20 cellular contexts compared by ENCODE assay signal in genomic region chr12:29901585-29901984, GRCh38.
DNase-seq lines count a peak whose midpoint lies in the region; ATAC-seq, FAIRE-seq and TF ChIP-seq lines count a peak whose summit lies in the region.
"Had no signal": no experiment of that assay in that cellular context is flagged by ENCODE, and none has a peak within 500 bp of the region (broad histone marks: within the 10 kb centered on the region; RNA-seq: fewer than 3 reads in every experiment).

No MANE protein-coding gene starts in this region.

- POLR2A ChIA-PET in Panc1 (lab: Charles Lee) (no interaction called here), H1 (lab: Charles Lee; ENCODE audit: partially characterized antibody) (interaction anchor here (0.8 kb wide), 1 partner anchor 18 kb away, joined by 3 read pairs; no protein-coding TSS in a partner anchor)
- POLR2A ChIA-PET in activated CD8-positive, alpha-beta T cell treated with anti-CD3 and anti-CD28 coated beads, Interleukin-2, amount 10 ng/mL, durations not matched to agents 7 days and 5 days (lab: Charles Lee) = no interaction called here

- in situ Hi-C loops in Panc1 (cut with HindIII; ENCODE audit: low pct_unique_long_range_greater_than_20kb, low sequenced_read_pairs) = no loop called here

- H3K9ac ChIP-seq in H1 (replicated peaks in 1 of 4; ENCODE audit: extremely low read depth in 1 of 4, low read depth in 3 of 4, low read length in 3 of 4) = no peak overlapping the region

- H2BK5ac ChIP-seq in H1 (ENCODE audit: low read depth, low read length) = no peak overlapping the region

- H4K20me1 ChIP-seq in H1 (replicated peaks in 1 of 2; ENCODE audit: control insufficient read depth in 1 of 2, insufficient read depth in 2 of 2, low read length in 2 of 2) = no peaks in the 10 kb centered on the region
- H4K20me1 ChIP-seq in osteoblast (ENCODE audit: insufficient read depth, low read length) = no peaks in the 10 kb centered on the region

- BruUV-seq in Panc1 (replicated peaks; lab: Mats Ljungman, UMichigan) = no TSS peak

- H2BK120ac ChIP-seq in H1 (replicated peaks; ENCODE audit: low read depth, low read length) = no peak overlapping the region

- H3K23me2 ChIP-seq in H1 (ENCODE audit: low read depth, low read length) = no peaks in the 10 kb centered on the region

- no peak overlapping the region for H3K56ac ChIP-seq in H1 (replicated peaks; ENCODE audit: insufficient read length, low read depth, low read length)

- 55% methylated on average over 4 of the region's 4 CpGs; no CpG with 5 or more reads in 1 of the 2 experiments for WGBS in H1 (ENCODE audit: extremely low coverage in 1 of 2, insufficient coverage in 1 of 2, insufficient read length in 1 of 2, insufficient replicate concordance in 2 of 2, low coverage in 1 of 2, low lambda C conversion rate in 2 of 2, missing lambda C conversion rate in 1 of 2), 2 experiments

- H4K8ac ChIP-seq in H1 (ENCODE audit: extremely low read depth, insufficient read depth, low read length) = no peak overlapping the region

- no peak overlapping the region for H2BK15ac ChIP-seq in H1 (ENCODE audit: low read length)

- TF ChIP-seq EP300 in H1 (IDR thresholded peaks at IDR 0.05; ENCODE audit: borderline replicate concordance in 1 of 2, low read depth in 2 of 2, low read length in 2 of 2) = no peak

- DNase-seq in DMS53 (lab: John Stamatoyannopoulos, UW) (peak; percentile 28), DMS53 treated with DMSO at 0.1 percent for 48 hours (lab: John Stamatoyannopoulos, UW; ENCODE audit: unreplicated experiment) (no peak), Panc1 (ENCODE audit: low read depth, low spot score) (no peak), H1 (ENCODE audit: low read depth in 1 of 2, low spot score in 2 of 2) (peak in 1 of 2 experiments; percentile 74), osteoblast (ENCODE audit: insufficient read length, low spot score, missing footprints) (no peak), NCI-H510A treated with DMSO at 0.1 percent for 48 hours (lab: John Stamatoyannopoulos, UW) (no peak)
- no peak for DNase-seq in activated CD8-positive, alpha-beta T cell treated with anti-CD3 and anti-CD28 coated beads, Interleukin-2, amount 10 ng/mL, durations not matched to agents 7 days and 5 days
- DNase-seq in stimulated activated naive CD8-positive, alpha-beta T cell treated with anti-CD3 and anti-CD28 coated beads, Interleukin-15, amount 100 ng/mL, for 72 hours = no peak
- DNase-seq: activated CD4-positive, alpha-beta T cell treated with anti-CD3 and anti-CD28 coated beads for 36 hours; activated CD8-positive, alpha-beta memory T cell treated with anti-CD3 and anti-CD28 coated beads, Interleukin-2, amount 50 U/mL, for 48 hours; activated gamma-delta T cell; foreskin fibroblast; hippocampal formation; NCI-H187; NCI-H446 treated with DMSO at 0.1 percent for 48 hours; OCI-M1; SJCRH30 had no signal

- no peak overlapping the region for H2AK5ac ChIP-seq in H1 (ENCODE audit: low read depth, low read length)

- no peaks in the 10 kb centered on the region for H3K27me3 Mint-ChIP-seq in activated CD8-positive, alpha-beta T cell treated with anti-CD3 and anti-CD28 coated beads, Interleukin-2, amount 10 ng/mL, durations not matched to agents 7 days and 5 days (ENCODE audit: low read depth)
- no peaks in the 10 kb centered on the region for H3K27me3 Mint-ChIP-seq in stimulated activated naive CD8-positive, alpha-beta T cell treated with anti-CD3 and anti-CD28 coated beads, Interleukin-15, amount 100 ng/mL, for 72 hours
- H3K27me3 Mint-ChIP-seq: activated CD4-positive, alpha-beta T cell treated with anti-CD3 and anti-CD28 coated beads for 36 hours had no signal

- H3K27ac Mint-ChIP-seq in activated CD8-positive, alpha-beta T cell treated with anti-CD3 and anti-CD28 coated beads, Interleukin-2, amount 10 ng/mL, durations not matched to agents 7 days and 5 days = no peak overlapping the region
- no peak overlapping the region for H3K27ac Mint-ChIP-seq in stimulated activated naive CD8-positive, alpha-beta T cell treated with anti-CD3 and anti-CD28 coated beads, Interleukin-15, amount 100 ng/mL, for 72 hours
- H3K27ac Mint-ChIP-seq: activated CD4-positive, alpha-beta T cell treated with anti-CD3 and anti-CD28 coated beads for 36 hours; CD14-positive monocyte had no signal

- H2AFZ ChIP-seq in H1 (ENCODE audit: low read length) (no peak overlapping the region), osteoblast (ENCODE audit: low read length) (no peak overlapping the region)

- H3K4me3 Mint-ChIP-seq in activated CD8-positive, alpha-beta T cell treated with anti-CD3 and anti-CD28 coated beads, Interleukin-2, amount 10 ng/mL, durations not matched to agents 7 days and 5 days = no peak overlapping the region
- H3K4me3 Mint-ChIP-seq in stimulated activated naive CD8-positive, alpha-beta T cell treated with anti-CD3 and anti-CD28 coated beads, Interleukin-15, amount 100 ng/mL, for 72 hours = no peak overlapping the region
- H3K4me3 Mint-ChIP-seq: activated CD4-positive, alpha-beta T cell treated with anti-CD3 and anti-CD28 coated beads for 36 hours; CD14-positive monocyte had no signal

- H3K18ac ChIP-seq in H1 (ENCODE audit: extremely low read depth, low read length) = no peak overlapping the region

- H3K4me1 ChIP-seq in Panc1 (ENCODE audit: control insufficient read depth, insufficient read depth, low read length) (no peaks in the 10 kb centered on the region), H1 (replicated peaks in 1 of 4; ENCODE audit: control insufficient read depth in 3 of 4, insufficient read depth in 4 of 4, low read length in 3 of 4) (no peaks in the 10 kb centered on the region), osteoblast (ENCODE audit: insufficient read depth, low read length) (no peaks in the 10 kb centered on the region)
- H3K4me1 ChIP-seq: SJCRH30 had no signal

- TF ChIP-seq POLR2A in H1 (IDR thresholded peaks at IDR 0.05; ENCODE audit: control extremely low read depth in 1 of 2, low read depth in 2 of 2, low read length in 2 of 2) = no peak

- H3K4me3 ChIP-seq in Panc1 (ENCODE audit: low read depth in 2 of 2, low read length in 2 of 2) (no peak overlapping the region), H1 (ENCODE audit: extremely low read depth in 1 of 4, insufficient read depth in 2 of 4, low read depth in 3 of 4, low read length in 4 of 4) (no peak overlapping the region), osteoblast (ENCODE audit: insufficient read depth, low read length) (no peak overlapping the region)
- H3K4me3 ChIP-seq: SJCRH30 had no signal

- no peak overlapping the region for H2BK12ac ChIP-seq in H1 (ENCODE audit: low read depth, low read length)

- H3K36me3 Mint-ChIP-seq in activated CD8-positive, alpha-beta T cell treated with anti-CD3 and anti-CD28 coated beads, Interleukin-2, amount 10 ng/mL, durations not matched to agents 7 days and 5 days (ENCODE audit: low read depth) = no peaks in the 10 kb centered on the region
- H3K36me3 Mint-ChIP-seq: CD14-positive monocyte had no signal

- H4K91ac ChIP-seq in H1 (replicated peaks; ENCODE audit: insufficient read length, low read length) = no peak overlapping the region

- intact Hi-C loops in Panc1 (cut with micrococcal nuclease; ENCODE audit: unreplicated experiment) = no loop called here

- H3K9me3 ChIP-seq in Panc1 (ENCODE audit: control insufficient read depth, insufficient read depth, low read depth, low read length) = no peaks in the 10 kb centered on the region
- H3K9me3 ChIP-seq in H1 (ENCODE audit: insufficient read depth in 2 of 2, low read depth in 1 of 2, low read length in 1 of 2) = no peaks in the 10 kb centered on the region
- H3K9me3 ChIP-seq in osteoblast (ENCODE audit: low read depth, low read length) = no peaks in the 10 kb centered on the region
- H3K9me3 ChIP-seq: SJCRH30 had no signal

- no peak overlapping the region for H3K14ac ChIP-seq in H1 (ENCODE audit: insufficient read length)

- H2BK20ac ChIP-seq in H1 (ENCODE audit: low read length) = no peak overlapping the region

- peak; percentile 94 to 95 for TF ChIP-seq RAD21 in H1 (IDR thresholded peaks at IDR 0.05 in 1 of 2, conservative IDR thresholded peaks at IDR 0.05 in 1 of 2; ENCODE audit: low read depth in 2 of 2, low read length in 2 of 2)

- H3K27ac ChIP-seq in Panc1 (ENCODE audit: low read length) = no peak overlapping the region
- no peak overlapping the region for H3K27ac ChIP-seq in H1 (ENCODE audit: low read depth, low read length)
- no peak overlapping the region for H3K27ac ChIP-seq in osteoblast (ENCODE audit: low read depth, low read length)
- H3K27ac ChIP-seq: SJCRH30 had no signal

- H3K23ac ChIP-seq in H1 (ENCODE audit: insufficient read length) = no peak overlapping the region

- no peaks in the 10 kb centered on the region for H3K79me2 ChIP-seq in H1 (ENCODE audit: control insufficient read depth in 1 of 2, insufficient read depth in 2 of 2, low read length in 2 of 2)
- H3K79me2 ChIP-seq in osteoblast (ENCODE audit: insufficient read depth, low read length) = no peaks in the 10 kb centered on the region

- H3K27me3 ChIP-seq in Panc1 (ENCODE audit: control insufficient read depth, insufficient read depth, low read length) = no peaks in the 10 kb centered on the region
- no peaks in the 10 kb centered on the region for H3K27me3 ChIP-seq in H1 (replicated peaks in 1 of 4; ENCODE audit: control insufficient read depth in 3 of 4, extremely low read depth in 1 of 4, insufficient read depth in 3 of 4, low read length in 3 of 4)
- no peaks in the 10 kb centered on the region for H3K27me3 ChIP-seq in osteoblast (ENCODE audit: insufficient read depth, low read length)
- H3K27me3 ChIP-seq: SJCRH30 had no signal

- H3K4ac ChIP-seq in H1 (replicated peaks; ENCODE audit: insufficient read length, low read depth, low read length) = no peak overlapping the region

- H3K36me3 ChIP-seq in Panc1 (ENCODE audit: control insufficient read depth, insufficient read depth, low read length) (no peaks in the 10 kb centered on the region), H1 (ENCODE audit: control insufficient read depth in 2 of 4, insufficient read depth in 4 of 4, low read length in 3 of 4) (no peaks in the 10 kb centered on the region), osteoblast (ENCODE audit: insufficient read depth, low read length) (no peaks in the 10 kb centered on the region)
- H3K36me3 ChIP-seq: SJCRH30 had no signal

- CTCF ChIA-PET in Panc1 (lab: Charles Lee) (no interaction called here), H1 (lab: Charles Lee; ENCODE audit: partially characterized antibody) (interaction anchor here (0.5 to 3.7 kb wide), 29 partner anchors 8 to 478 kb away, joined by 3 to 39 read pairs (median 3); no protein-coding TSS in a partner anchor)
- CTCF ChIA-PET in activated CD8-positive, alpha-beta T cell treated with anti-CD3 and anti-CD28 coated beads, Interleukin-2, amount 10 ng/mL, durations not matched to agents 7 days and 5 days (lab: Charles Lee) = no interaction called here

- no peaks in the 10 kb centered on the region for H3K79me1 ChIP-seq in H1 (ENCODE audit: low read depth, low read length)

- H3K4me2 ChIP-seq in H1 (ENCODE audit: insufficient read depth in 1 of 2, low read depth in 2 of 2, low read length in 2 of 2) = no peak overlapping the region
- no peak overlapping the region for H3K4me2 ChIP-seq in osteoblast (ENCODE audit: insufficient read depth, low read length)

- H4K5ac ChIP-seq in H1 (ENCODE audit: insufficient read length, low read depth, low read length) = no peak overlapping the region

- no peak for ATAC-seq in Panc1
- ATAC-seq in activated CD8-positive, alpha-beta T cell treated with anti-CD3 and anti-CD28 coated beads, Interleukin-2, amount 10 ng/mL, durations not matched to agents 7 days and 5 days = no peak
- no peak for ATAC-seq in stimulated activated naive CD8-positive, alpha-beta T cell treated with anti-CD3 and anti-CD28 coated beads, Interleukin-15, amount 100 ng/mL, for 72 hours
- ATAC-seq: activated CD4-positive, alpha-beta T cell treated with anti-CD3 and anti-CD28 coated beads for 36 hours had no signal

- peak; percentile 73 for FAIRE-seq in H1 (lab: Jason Lieb, UNC)
- FAIRE-seq: astrocyte, colon had no signal

- no peaks in the 10 kb centered on the region for H3K4me1 Mint-ChIP-seq in activated CD8-positive, alpha-beta T cell treated with anti-CD3 and anti-CD28 coated beads, Interleukin-2, amount 10 ng/mL, durations not matched to agents 7 days and 5 days (ENCODE audit: low read depth)
- H3K4me1 Mint-ChIP-seq in stimulated activated naive CD8-positive, alpha-beta T cell treated with anti-CD3 and anti-CD28 coated beads, Interleukin-15, amount 100 ng/mL, for 72 hours = no peaks in the 10 kb centered on the region
- H3K4me1 Mint-ChIP-seq: activated CD4-positive, alpha-beta T cell treated with anti-CD3 and anti-CD28 coated beads for 36 hours; CD14-positive monocyte had no signal

- TF ChIP-seq CTCF in Panc1 (IDR thresholded peaks at IDR 0.05) (peak; percentile 29; the same call in 1 of the 2 replicates), H1 (IDR thresholded peaks at IDR 0.05; ENCODE audit: control extremely low read depth in 1 of 3, insufficient read depth in 1 of 3, low read depth in 1 of 3, low read length in 3 of 3) (peak in 2 of 3 experiments; percentile 68 to 89; a peak in 3 of 4 replicates), osteoblast (IDR thresholded peaks at IDR 0.05; ENCODE audit: extremely low read depth, low read depth, low read length) (peak; percentile 21)

- H3K9me3 Mint-ChIP-seq in activated CD8-positive, alpha-beta T cell treated with anti-CD3 and anti-CD28 coated beads, Interleukin-2, amount 10 ng/mL, durations not matched to agents 7 days and 5 days (ENCODE audit: insufficient read depth) = no peaks in the 10 kb centered on the region
- H3K9me3 Mint-ChIP-seq in stimulated activated naive CD8-positive, alpha-beta T cell treated with anti-CD3 and anti-CD28 coated beads, Interleukin-15, amount 100 ng/mL, for 72 hours = no peaks in the 10 kb centered on the region

Comparison
In these comparisons a context has a peak if more than half of its experiments do, and no peak if none do; other contexts are left out.
1. CTCF ChIP-seq: peak in every context shown above with its lines; median percentile 78 in H1; 29 in Panc1; 21 in osteoblast.